ENCODE assay signal across 1 cellular context in genomic region chr16:89241187-89242003, GRCh38.
TF ChIP-seq lines count a peak whose summit lies in the region.

No MANE protein-coding gene starts in this region.

TF ChIP-seq in HepG2, 621 proteins besides CTCF, POLR2A, EP300 and RAD21 (continued from another document and continues in another):
- TF ChIP-seq CHD4 (IDR thresholded peaks at IDR 0.05; ENCODE audit: borderline replicate concordance, low read length) (no peak), ZNF329 (CRISPR knock-in tag; IDR thresholded peaks at IDR 0.05; ENCODE audit: low read depth) (peak; percentile 79), HOXA7 (CRISPR knock-in tag; IDR thresholded peaks at IDR 0.05) (no peak), PRMT3 (CRISPR knock-in tag; IDR thresholded peaks at IDR 0.05; ENCODE audit: borderline replicate concordance, low read depth) (0 out of 2 replicates have a peak, but pooled peaks have one; percentile 50), ASH2L (IDR thresholded peaks at IDR 0.05; ENCODE audit: insufficient read length, low read depth, low read length) (peak; percentile 88), E2F2 (CRISPR knock-in tag; IDR thresholded peaks at IDR 0.05; ENCODE audit: borderline replicate concordance) (peak; percentile 93; the same call in 1 of the 2 replicates), ZNF652 (CRISPR knock-in tag; IDR thresholded peaks at IDR 0.05; ENCODE audit: borderline replicate concordance, low read depth) (no peak), ZNF562 (CRISPR knock-in tag; IDR thresholded peaks at IDR 0.05; ENCODE audit: borderline replicate concordance) (no peak), NFIC (IDR thresholded peaks at IDR 0.05; ENCODE audit: low read length) (no peak), ZNF547 (CRISPR knock-in tag; IDR thresholded peaks at IDR 0.05) (peak; percentile 27; the same call in 1 of the 2 replicates), KLF11 (CRISPR knock-in tag; IDR thresholded peaks at IDR 0.05) (peak; percentile 79; the same call in 1 of the 2 replicates), GABPB1 (CRISPR knock-in tag; IDR thresholded peaks at IDR 0.05) (peak; percentile 98), GABPA (IDR thresholded peaks at IDR 0.05; ENCODE audit: low read depth, low read length) (peak; percentile 60; the same call in 1 of the 2 replicates), GABPA (CRISPR knock-in tag; IDR thresholded peaks at IDR 0.05; ENCODE audit: low read depth) (peak; percentile 97), AKNA (CRISPR knock-in tag; IDR thresholded peaks at IDR 0.05; ENCODE audit: borderline replicate concordance) (no peak), HNF1B (CRISPR knock-in tag; IDR thresholded peaks at IDR 0.05) (0 out of 2 replicates have a peak, but pooled peaks have one; percentile 33), ZNF12 (CRISPR knock-in tag; IDR thresholded peaks at IDR 0.05) (peak; percentile 75; the same call in 1 of the 2 replicates), ZNF354B (CRISPR knock-in tag; IDR thresholded peaks at IDR 0.05) (no peak), ETV5 (CRISPR knock-in tag; IDR thresholded peaks at IDR 0.05; ENCODE audit: borderline replicate concordance) (peak; percentile 93), ZNF709 (CRISPR knock-in tag; IDR thresholded peaks at IDR 0.05) (peak; percentile 74), CREM (IDR thresholded peaks at IDR 0.05) (peak; percentile 84), CREM (CRISPR knock-in tag; IDR thresholded peaks at IDR 0.05) (no peak), ZNF574 (CRISPR knock-in tag; IDR thresholded peaks at IDR 0.05) (peak; percentile 95), RCOR2 (CRISPR knock-in tag; IDR thresholded peaks at IDR 0.05) (no peak), ZNF619 (CRISPR knock-in tag; IDR thresholded peaks at IDR 0.05) (no peak), ZNF782 (CRISPR knock-in tag; IDR thresholded peaks at IDR 0.05; ENCODE audit: borderline replicate concordance) (no peak), MATR3 (CRISPR knock-in tag; IDR thresholded peaks at IDR 0.05) (no peak), MBD4 (IDR thresholded peaks at IDR 0.05; ENCODE audit: borderline replicate concordance, low read length) (no peak), HOXA5 (CRISPR knock-in tag; IDR thresholded peaks at IDR 0.05) (peak; percentile 93), ZNF30 (CRISPR knock-in tag; IDR thresholded peaks at IDR 0.05) (no peak), ZFAT (CRISPR knock-in tag; conservative IDR thresholded peaks at IDR 0.05) (no peak), ZBTB14 (CRISPR knock-in tag; IDR thresholded peaks at IDR 0.05) (peak; percentile 44; the same call in 1 of the 2 replicates), THAP8 (CRISPR knock-in tag; IDR thresholded peaks at IDR 0.05; ENCODE audit: borderline replicate concordance) (0 out of 2 replicates have a peak, but pooled peaks have one; percentile 83), RORA (CRISPR knock-in tag; IDR thresholded peaks at IDR 0.05) (no peak), KAT7 (CRISPR knock-in tag; IDR thresholded peaks at IDR 0.05; ENCODE audit: borderline replicate concordance) (peak; percentile 86; the same call in 1 of the 2 replicates), ZNF773 (CRISPR knock-in tag; IDR thresholded peaks at IDR 0.05; ENCODE audit: borderline replicate concordance) (peak; percentile 38; the same call in 1 of the 2 replicates), ZNF710 (CRISPR knock-in tag; IDR thresholded peaks at IDR 0.05; ENCODE audit: borderline replicate concordance) (peak; percentile 94; the same call in 1 of the 2 replicates), ATF5 (CRISPR knock-in tag; IDR thresholded peaks at IDR 0.05; ENCODE audit: low read depth) (no peak), NFKB2 (CRISPR knock-in tag; IDR thresholded peaks at IDR 0.05; ENCODE audit: borderline replicate concordance) (peak; percentile 97; the same call in 1 of the 2 replicates), XRCC5 (optimal IDR thresholded peaks at IDR 0.05; ENCODE audit: low read length) (peak; percentile 22), REST (IDR thresholded peaks at IDR 0.05; ENCODE audit: borderline replicate concordance in 1 of 2, low read depth in 1 of 2, low read length in 2 of 2) (no peak; a peak in 1 of 4 replicates)
